Comparison of ENCODE assay signal across 14 cellular contexts in the genomic region with DNA sequence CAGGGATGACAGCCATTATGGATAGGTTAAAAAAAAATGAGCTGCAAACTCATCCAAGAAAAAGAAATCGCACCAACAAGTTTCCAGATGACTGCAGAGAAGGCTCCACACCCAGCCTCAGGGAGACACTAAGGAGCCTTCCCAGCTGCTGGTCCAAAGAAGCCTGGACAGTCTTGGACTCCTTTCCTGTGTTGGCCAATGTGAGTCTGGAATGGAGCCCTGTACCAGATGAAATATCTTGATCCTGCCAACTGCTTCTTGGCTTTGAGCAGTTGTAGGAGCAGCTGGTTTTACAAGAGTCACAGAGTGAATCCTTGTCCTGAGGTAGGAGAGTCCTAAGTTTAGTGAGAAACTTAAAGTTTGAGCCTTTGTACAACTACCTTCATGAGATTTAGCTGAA. TPM values are rescaled to one million over a fixed set of nuclear protein-coding genes. Genes with fewer than 3 reads are reported as not detected.
DNase-seq lines count a peak whose midpoint lies in the region; ATAC-seq, FAIRE-seq and TF ChIP-seq lines count a peak whose summit lies in the region.
"Had no signal": no experiment of that assay in that cellular context is flagged by ENCODE, and none has a peak within 500 bp of the region (broad histone marks: within the 10 kb centered on the region; RNA-seq: fewer than 3 reads in every experiment).

No MANE protein-coding gene starts in this region.

- CTCF ChIA-PET in activated CD8-positive, alpha-beta memory T cell treated with anti-CD3 and anti-CD28 coated beads, Interleukin-2, amount 10 ng/mL, durations not matched to agents 7 days and 5 days (lab: Charles Lee) = interaction anchor here (1.0 to 2.0 kb wide), 3 partner anchors 8 to 46 kb away, joined by 3 to 5 read pairs (median 4); no protein-coding TSS in a partner anchor

- in situ Hi-C loops in astrocyte of the cerebellum (cut with HindIII; ENCODE audit: low sequenced_read_pairs) = no loop called here

- peaks cover 71% of the 10 kb centered on the region for H3K4me1 Mint-ChIP-seq in activated CD8-positive, alpha-beta memory T cell treated with anti-CD3 and anti-CD28 coated beads, Interleukin-2, amount 10 ng/mL, durations not matched to agents 7 days and 5 days

- TF ChIP-seq POLR2A in lower leg skin (IDR thresholded peaks at IDR 0.05) = no peak

- FAIRE-seq in RCC 7860 (lab: Jason Lieb, UNC) = no peak
- FAIRE-seq: A549, bronchial epithelial cell had no signal

- H3K27me3 Mint-ChIP-seq in activated CD8-positive, alpha-beta memory T cell treated with anti-CD3 and anti-CD28 coated beads, Interleukin-2, amount 10 ng/mL, durations not matched to agents 7 days and 5 days = no peaks in the 10 kb centered on the region

- no peaks in the 10 kb centered on the region for H3K9me3 Mint-ChIP-seq in activated CD8-positive, alpha-beta memory T cell treated with anti-CD3 and anti-CD28 coated beads, Interleukin-2, amount 10 ng/mL, durations not matched to agents 7 days and 5 days (ENCODE audit: low read depth)
- H3K9me3 Mint-ChIP-seq: nephron had no signal

- H3K27ac Mint-ChIP-seq in activated CD8-positive, alpha-beta memory T cell treated with anti-CD3 and anti-CD28 coated beads, Interleukin-2, amount 10 ng/mL, durations not matched to agents 7 days and 5 days = peak overlapping the region; percentile 59

- H3K4me1 ChIP-seq in tibial artery = peaks cover 0 to 98% (median 59%) of the 10 kb centered on the region in 4 donors

- peaks cover 83% of the 10 kb centered on the region for H3K36me3 Mint-ChIP-seq in activated CD8-positive, alpha-beta memory T cell treated with anti-CD3 and anti-CD28 coated beads, Interleukin-2, amount 10 ng/mL, durations not matched to agents 7 days and 5 days

- H3K4me3 Mint-ChIP-seq in activated CD8-positive, alpha-beta memory T cell treated with anti-CD3 and anti-CD28 coated beads, Interleukin-2, amount 10 ng/mL, durations not matched to agents 7 days and 5 days = no peak overlapping the region
- H3K4me3 Mint-ChIP-seq: nephron had no signal

- intact Hi-C loops in lower leg skin (cut with DNase I; ENCODE audit: low total_unique reads) (no loop called here), tibial artery (cut with DNase I; ENCODE audit: low total_unique reads) (no loop called here)

- H3K4me3 ChIP-seq in astrocyte of the cerebellum (ENCODE audit: low read depth, low read length) = no peak overlapping the region
- H3K4me3 ChIP-seq in lower leg skin (ENCODE audit: low read depth, poor library complexity, severe bottlenecking) = no peak overlapping the region
- H3K4me3 ChIP-seq in tibial artery = no peak overlapping the region
- H3K4me3 ChIP-seq: A549 had no signal

- 17 to 25% methylated on average over 1 of the region's 1 CpG for WGBS in lower leg skin, 2 donors

- H3K9me3 ChIP-seq in tibial artery = no peaks in the 10 kb centered on the region
- H3K9me3 ChIP-seq: A549 had no signal

- TF ChIP-seq CTCF in astrocyte of the cerebellum (IDR thresholded peaks at IDR 0.05; ENCODE audit: low read depth, low read length, missing control alignments) (no peak), lower leg skin (IDR thresholded peaks at IDR 0.05) (no peak), tibial artery (IDR thresholded peaks at IDR 0.05) (no peak)

- no peaks in the 10 kb centered on the region for H3K36me3 ChIP-seq in tibial artery

- ATAC-seq in activated CD8-positive, alpha-beta memory T cell treated with anti-CD3 and anti-CD28 coated beads, Interleukin-2, amount 10 ng/mL, durations not matched to agents 7 days and 5 days = no peak
- ATAC-seq: A549 had no signal

- H3K27ac ChIP-seq in tibial artery = peak overlapping the region; percentile 49 to 58
- H3K27ac ChIP-seq: A549 had no signal

- no peak for DNase-seq in activated CD8-positive, alpha-beta memory T cell treated with anti-CD3 and anti-CD28 coated beads, Interleukin-2, amount 10 ng/mL, durations not matched to agents 7 days and 5 days
- no peak for DNase-seq in activated CD8-positive, alpha-beta memory T cell treated with anti-CD3 and anti-CD28 coated beads, Interleukin-2, amount 50 U/mL, for 48 hours
- DNase-seq in astrocyte of the cerebellum (ENCODE audit: low read depth) (peak; percentile 49), lower leg skin (ENCODE audit: low spot score in 2 of 2) (peak; percentile 75 to 89), tibial artery (peak; percentile 80 to 88), HPDE6-E6E7 (ENCODE audit: extremely low spot score) (no peak), RCC 7860 (ENCODE audit: low spot score) (no peak)
- DNase-seq in activated CD8-positive, alpha-beta memory T cell treated with anti-CD3 and anti-CD28 coated beads, Interleukin-2, amount 50 U/mL, for 4 hours = no peak
- DNase-seq: activated CD4-positive, alpha-beta T cell treated with anti-CD3 and anti-CD28 coated beads for 48 hours; NCI-H2081 treated with DMSO at 0.1 percent for 48 hours; stimulated activated CD4-positive, alpha-beta T cell treated with anti-CD3 and anti-CD28 coated beads, Interleukin-2, amount 100 ng/mL, for 24 hours had no signal

- no peaks in the 10 kb centered on the region for H3K27me3 ChIP-seq in tibial artery

RNA-seq across cellular contexts. Expression of a gene that starts 44.4 kb away (rescaled TPM):
- 100 to 1,000 TPM; 149 to 180 TPM for total RNA-seq in activated CD8-positive, alpha-beta memory T cell treated with anti-CD3 and anti-CD28 coated beads, Interleukin-2, amount 10 ng/mL, durations not matched to agents 7 days and 5 days
- total RNA-seq in lower leg skin = 100 to 1,000 TPM in 2 of 4 donors, 10 to 100 TPM in 2; 87.3 to 118 (median 102) TPM

Comparison
In these comparisons a context has a peak if more than half of its experiments do, and no peak if none do; other contexts are left out.
1. DNase-seq: peak in astrocyte of the cerebellum (single experiment), lower leg skin (2 of 2) and tibial artery (2 of 2); none in activated CD8-positive, alpha-beta memory T cell treated with anti-CD3 and anti-CD28 coated beads, Interleukin-2, amount 10 ng/mL, durations not matched to agents 7 days and 5 days (single experiment), activated CD8-positive, alpha-beta memory T cell treated with anti-CD3 and anti-CD28 coated beads, Interleukin-2, amount 50 U/mL, for 48 hours (single experiment), HPDE6-E6E7 (single experiment), RCC 7860 (single experiment) and activated CD8-positive, alpha-beta memory T cell treated with anti-CD3 and anti-CD28 coated beads, Interleukin-2, amount 50 U/mL, for 4 hours (single experiment).